Comparison of ENCODE assay signal across 8 cellular contexts in genomic region chrX:119852410-119853353, GRCh38. TPM values are rescaled to one million over a fixed set of nuclear protein-coding genes. Genes with fewer than 3 reads are reported as not detected.
DNase-seq lines count a peak whose midpoint lies in the region; ATAC-seq and TF ChIP-seq lines count a peak whose summit lies in the region.

A gene with protein sequence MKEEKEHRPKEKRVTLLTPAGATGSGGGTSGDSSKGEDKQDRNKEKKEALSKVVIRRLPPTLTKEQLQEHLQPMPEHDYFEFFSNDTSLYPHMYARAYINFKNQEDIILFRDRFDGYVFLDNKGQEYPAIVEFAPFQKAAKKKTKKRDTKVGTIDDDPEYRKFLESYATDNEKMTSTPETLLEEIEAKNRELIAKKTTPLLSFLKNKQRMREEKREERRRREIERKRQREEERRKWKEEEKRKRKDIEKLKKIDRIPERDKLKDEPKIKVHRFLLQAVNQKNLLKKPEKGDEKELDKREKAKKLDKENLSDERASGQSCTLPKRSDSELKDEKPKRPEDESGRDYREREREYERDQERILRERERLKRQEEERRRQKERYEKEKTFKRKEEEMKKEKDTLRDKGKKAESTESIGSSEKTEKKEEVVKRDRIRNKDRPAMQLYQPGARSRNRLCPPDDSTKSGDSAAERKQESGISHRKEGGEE (minus strand): TSS chrX:119852963. CDS start chrX:119852928, 35 bp downstream.

- no peak for TF ChIP-seq CTCF in choroid plexus epithelial cell (conservative IDR thresholded peaks at IDR 0.05; ENCODE audit: low read depth, low read length)
- no peak for TF ChIP-seq CTCF in kidney epithelial cell (IDR thresholded peaks at IDR 0.05; ENCODE audit: insufficient read depth, low read length, poor library complexity, severe bottlenecking)

- H3K4me1 Mint-ChIP-seq in activated CD4-positive, alpha-beta T cell treated with anti-CD3 and anti-CD28 coated beads for 36 hours, result peaks cover 4% of the 10 kb centered on the region

- POLR2A ChIA-PET in activated CD4-positive, alpha-beta T cell treated with anti-CD3 and anti-CD28 coated beads for 36 hours (lab: Charles Lee), result interaction anchor here (0.5 to 1.5 kb wide), 9 partner anchors 18 to 1330 kb away, joined by 3 to 26 read pairs (median 4); partner anchors contain the start of genes NDUFA1, RNF113A and RPL39

- DNase-seq in AML-193 (lab: John Stamatoyannopoulos, UW), result peak; percentile 88 to 92
- peak; percentile 98 for DNase-seq in NCI-H510A treated with DMSO at 0.1 percent for 48 hours (lab: John Stamatoyannopoulos, UW)
- peak; percentile 96 for DNase-seq in activated CD4-positive, alpha-beta T cell treated with anti-CD3 and anti-CD28 coated beads for 36 hours
- peak; percentile 99 for DNase-seq in choroid plexus epithelial cell (ENCODE audit: low read depth)
- DNase-seq in kidney epithelial cell (ENCODE audit: low read depth), result peak; percentile 94
- DNase-seq in stimulated activated CD4-positive, alpha-beta T cell treated with anti-CD3 and anti-CD28 coated beads, Interleukin-15, amount 100 ng/mL, for 48 hours (ENCODE audit: low read depth in 2 of 2), result peak; percentile 89 to 92

- intact Hi-C loops in activated CD4-positive, alpha-beta T cell treated with anti-CD3 and anti-CD28 coated beads for 36 hours (cut with DNase I, micrococcal nuclease), result loop anchor here (1.0 kb wide), 3 partner anchors 19 to 91 kb away; partner anchors contain the start of genes NDUFA1 (in 2 of the 2), RNF113A (in 2 of the 2), RPL39 (in 2 of the 2) and NKAP (in 1 of the 2)

- ATAC-seq in HG03439 (IDR thresholded peaks at IDR 0.05; ENCODE audit: unreplicated experiment), result peak; percentile 98
- peak; percentile 98 for ATAC-seq in activated CD4-positive, alpha-beta T cell treated with anti-CD3 and anti-CD28 coated beads for 36 hours

- no peaks in the 10 kb centered on the region for H3K9me3 Mint-ChIP-seq in activated CD4-positive, alpha-beta T cell treated with anti-CD3 and anti-CD28 coated beads for 36 hours (ENCODE audit: low read depth)

- CTCF ChIA-PET in activated CD4-positive, alpha-beta T cell treated with anti-CD3 and anti-CD28 coated beads for 36 hours (lab: Charles Lee), result interaction anchor here (0.6 to 1.3 kb wide), 5 partner anchors 16 to 281 kb away, joined by 3 to 13 read pairs (median 5); partner anchors contain the start of genes NDUFA1, RNF113A and RPL39

- peaks cover 12% of the 10 kb centered on the region for H3K36me3 Mint-ChIP-seq in activated CD4-positive, alpha-beta T cell treated with anti-CD3 and anti-CD28 coated beads for 36 hours (ENCODE audit: low read depth)

- peak within 1 kb of the TSS; percentile 79 for H3K4me3 ChIP-seq in choroid plexus epithelial cell (ENCODE audit: low read depth, low read length)
- peak within 1 kb of the TSS; percentile 61 for H3K4me3 ChIP-seq in kidney epithelial cell (ENCODE audit: low read depth, low read length)

- H3K36me3 ChIP-seq in kidney epithelial cell (ENCODE audit: control insufficient read depth, insufficient read depth, low read length), result no peaks in the 10 kb centered on the region

- no peaks in the 10 kb centered on the region for H3K27me3 Mint-ChIP-seq in activated CD4-positive, alpha-beta T cell treated with anti-CD3 and anti-CD28 coated beads for 36 hours

- TF ChIP-seq POLR2A in GM19193 (IDR thresholded peaks at IDR 0.05; ENCODE audit: extremely low read depth, insufficient read depth, insufficient read length), result peak; percentile 79

- H3K27me3 ChIP-seq in kidney epithelial cell (ENCODE audit: control insufficient read depth, insufficient read depth, low read length), result no peaks in the 10 kb centered on the region

- H3K27ac Mint-ChIP-seq in activated CD4-positive, alpha-beta T cell treated with anti-CD3 and anti-CD28 coated beads for 36 hours, result peak within 1 kb of the TSS; percentile 93

- peak within 1 kb of the TSS; percentile 84 for H3K4me3 Mint-ChIP-seq in activated CD4-positive, alpha-beta T cell treated with anti-CD3 and anti-CD28 coated beads for 36 hours

RNA-seq across cellular contexts. Expression of the gene that starts here (rescaled TPM):
- total RNA-seq in activated CD4-positive, alpha-beta T cell treated with anti-CD3 and anti-CD28 coated beads for 36 hours, result 10 to 100 TPM; 18.1 to 21.3 TPM
- 3.9 and 4.7 TPM in 2 replicates for total RNA-seq in kidney epithelial cell

Comparison
In these comparisons a context has a peak if more than half of its experiments do, and no peak if none do; other contexts are left out.
1. Peak in every context shown above with its lines: DNase-seq, ATAC-seq and H3K4me3 ChIP-seq.